ENCODE assay signal across 8 cellular contexts in genomic region chr17:49414622-49415350, GRCh38. TPM values are rescaled to one million over a fixed set of nuclear protein-coding genes. Genes with fewer than 3 reads are reported as not detected.
DNase-seq lines count a peak whose midpoint lies in the region; ATAC-seq and TF ChIP-seq lines count a peak whose summit lies in the region.

Gene PHB1 (minus strand): TSS chr17:49414882. CDS start chr17:49413264, 1,618 bp downstream.

- H3K4me3 Mint-ChIP-seq in activated T-cell treated with anti-CD3 and anti-CD28 coated beads, Interleukin-2, amount 50 U/mL, for 24 hours = peak within 1 kb of the TSS; percentile 99

- no peaks in the 10 kb centered on the region for H3K4me1 ChIP-seq in esophagus (ENCODE audit: control insufficient read depth in 2 of 2, insufficient read depth in 2 of 2, low read length in 1 of 2)
- peaks cover 10% of the 10 kb centered on the region for H3K4me1 ChIP-seq in muscle layer of colon (ENCODE audit: insufficient read depth, low read length)

- peaks cover 54% of the 10 kb centered on the region for H3K36me3 Mint-ChIP-seq in activated T-cell treated with anti-CD3 and anti-CD28 coated beads, Interleukin-2, amount 50 U/mL, for 24 hours (ENCODE audit: low read depth)

- H3K9me3 Mint-ChIP-seq in activated T-cell treated with anti-CD3 and anti-CD28 coated beads, Interleukin-2, amount 50 U/mL, for 24 hours = no peaks in the 10 kb centered on the region

- H3K36me3 ChIP-seq in esophagus (ENCODE audit: control insufficient read depth in 2 of 2, insufficient read depth in 2 of 2, low read length in 1 of 2) (peaks cover 8 to 15% of the 10 kb centered on the region in 2 donors), muscle layer of colon (ENCODE audit: insufficient read depth, low read length) (peaks cover 33% of the 10 kb centered on the region)

- peak within 1 kb of the TSS; percentile 35 for H3K9ac ChIP-seq in muscle layer of colon (ENCODE audit: low read length)

- peak within 1 kb of the TSS; percentile 86 to 98 for H3K4me3 ChIP-seq in esophagus (ENCODE audit: low read depth in 1 of 2, low read length in 2 of 2)
- H3K4me3 ChIP-seq in muscle layer of colon (ENCODE audit: low read depth in 1 of 2, low read length in 2 of 2) = peak within 1 kb of the TSS; percentile 43 to 96

- peak; percentile 96 for ATAC-seq in GM21717 (IDR thresholded peaks at IDR 0.05; ENCODE audit: unreplicated experiment)

- H3K27ac Mint-ChIP-seq in activated T-cell treated with anti-CD3 and anti-CD28 coated beads, Interleukin-2, amount 50 U/mL, for 24 hours = peak within 1 kb of the TSS; percentile 97

- H3K27ac ChIP-seq in esophagus (ENCODE audit: low read depth in 2 of 2, low read length in 1 of 2) (peak within 1 kb of the TSS; percentile 28 to 69), muscle layer of colon (ENCODE audit: low read depth, low read length) (peak within 1 kb of the TSS; percentile 79)

- H3K9me3 ChIP-seq in esophagus (ENCODE audit: control insufficient read depth in 2 of 2, insufficient read depth in 1 of 2, low read depth in 1 of 2, low read length in 1 of 2) (no peaks in the 10 kb centered on the region), muscle layer of colon (ENCODE audit: low read length) (no peaks in the 10 kb centered on the region)

- in situ Hi-C loops in KBM-7 (cut with MboI; ENCODE audit: low pct_unique_long_range_greater_than_20kb, low sequenced_read_pairs) = no loop called here

- H3K4me1 Mint-ChIP-seq in activated T-cell treated with anti-CD3 and anti-CD28 coated beads, Interleukin-2, amount 50 U/mL, for 24 hours (ENCODE audit: low read depth) = peaks cover 42% of the 10 kb centered on the region

- H3K27me3 ChIP-seq in esophagus (ENCODE audit: control insufficient read depth in 1 of 2, insufficient read depth in 2 of 2, low read length in 2 of 2) = no peaks in the 10 kb centered on the region
- H3K27me3 ChIP-seq in muscle layer of colon (ENCODE audit: control insufficient read depth in 1 of 2, insufficient read depth in 2 of 2, low read length in 2 of 2) = no peaks in the 10 kb centered on the region

- 1% methylated on average over 30 of the region's 30 CpGs for WGBS in esophagus, 2 donors

- peak; percentile 98 for DNase-seq in DMS153 treated with DMSO at 0.1 percent for 48 hours (lab: John Stamatoyannopoulos, UW; ENCODE audit: unreplicated experiment)
- peak; percentile 99 for DNase-seq in KBM-7
- DNase-seq in activated T-cell treated with anti-CD3 and anti-CD28 coated beads, Interleukin-2, amount 50 U/mL, for 24 hours = peak; percentile 92
- DNase-seq in stimulated activated CD8-positive, alpha-beta memory T cell treated with anti-CD3 and anti-CD28 coated beads, Interleukin-7, amount 100 ng/mL, for 24 hours (ENCODE audit: low read depth) = peak; percentile 87

- H3K27me3 Mint-ChIP-seq in activated T-cell treated with anti-CD3 and anti-CD28 coated beads, Interleukin-2, amount 50 U/mL, for 24 hours = no peaks in the 10 kb centered on the region

TF ChIP-seq in PFSK-1, 5 proteins besides CTCF, POLR2A, EP300 and RAD21:
- TF ChIP-seq POLR2AphosphoS5 (IDR thresholded peaks at IDR 0.05; ENCODE audit: low read depth, low read length) (peak; percentile 87; the same call in 1 of the 2 replicates), SIN3A (IDR thresholded peaks at IDR 0.05; ENCODE audit: borderline replicate concordance, insufficient read depth, low read length) (no peak; the same call in 1 of the 2 replicates)

RNA-seq across cellular contexts. Expression of gene PHB1, which starts in this region (rescaled TPM):
- polyA plus RNA-seq in PFSK-1 (2012; ENCODE audit: insufficient read length, low read depth) = 394 TPM
- polyA plus RNA-seq in esophagus = 100 to 1,000 TPM in 1 of 2 donors, 10 to 100 TPM in 1; 53.6 to 164 TPM

Comparison
In these comparisons a context has a peak if more than half of its experiments do, and no peak if none do; other contexts are left out.
1. Peak in every context shown above with its lines: DNase-seq, ATAC-seq, H3K4me3 ChIP-seq and H3K27ac ChIP-seq.